18 cellular contexts compared by ENCODE assay signal in genomic region chr21:31957631-31958030, GRCh38.
"Had no signal": no experiment of that assay in that cellular context is flagged by ENCODE, and none has a peak within 500 bp of the region (broad histone marks: within the 10 kb centered on the region; RNA-seq: fewer than 3 reads in every experiment).

No MANE protein-coding gene starts in this region.

- ATAC-seq: gastrocnemius medialis; heart right ventricle; natural killer cell treated with Interleukin-12 subunit alpha and Interleukin-12 subunit beta and Interleukin-15 and Interleukin-18, amount 100 ng/mL, for 72 hours; right cardiac atrium had no signal

- DNase-seq: effector memory CD4-positive, alpha-beta T cell; gastrocnemius medialis; heart right ventricle; hypothalamus; kidney glomerular epithelial cell; mesendoderm; nucleus accumbens; ovary; right cardiac atrium; small intestine; stimulated activated CD4-positive, alpha-beta T cell treated with anti-CD3 and anti-CD28 coated beads, Interleukin-12 subunit alpha, Interleukin-12 subunit beta, amount 100 ng/mL, for 4 hours; thyroid gland had no signal

- H3K36me3 Mint-ChIP-seq: natural killer cell treated with Interleukin-12 subunit alpha and Interleukin-12 subunit beta and Interleukin-15 and Interleukin-18, amount 100 ng/mL, for 72 hours had no signal

- H3K4me3 Mint-ChIP-seq: natural killer cell treated with Interleukin-12 subunit alpha and Interleukin-12 subunit beta and Interleukin-15 and Interleukin-18, amount 100 ng/mL, for 72 hours; neural progenitor cell; type B pancreatic cell had no signal

- H3K27ac ChIP-seq: epithelial cell of prostate, esophagus muscularis mucosa, gastrocnemius medialis, heart right ventricle, neural progenitor cell, ovary, suprapubic skin, thyroid gland had no signal

- H3K27me3 Mint-ChIP-seq: type B pancreatic cell had no signal

- H3K9me3 Mint-ChIP-seq: natural killer cell treated with Interleukin-12 subunit alpha and Interleukin-12 subunit beta and Interleukin-15 and Interleukin-18, amount 100 ng/mL, for 72 hours had no signal

- H3K27me3 ChIP-seq: esophagus muscularis mucosa, gastrocnemius medialis, heart right ventricle, neural progenitor cell, ovary, suprapubic skin, thyroid gland had no signal

- H3K9me3 ChIP-seq: gastrocnemius medialis, ovary, suprapubic skin, thyroid gland had no signal

- H3K27ac Mint-ChIP-seq: natural killer cell treated with Interleukin-12 subunit alpha and Interleukin-12 subunit beta and Interleukin-15 and Interleukin-18, amount 100 ng/mL, for 72 hours; neural progenitor cell; type B pancreatic cell had no signal
